8 cellular contexts compared by ENCODE assay signal in genomic region chr9:136728548-136729123, GRCh38. TPM values are rescaled to one million over a fixed set of nuclear protein-coding genes. Genes with fewer than 3 reads are reported as not detected.
DNase-seq lines count a peak whose midpoint lies in the region; ATAC-seq and TF ChIP-seq lines count a peak whose summit lies in the region.

No MANE protein-coding gene starts in this region.

- H3K27me3 ChIP-seq in endodermal cell (ENCODE audit: control insufficient read depth, insufficient read depth, low read length, poor library complexity, severe bottlenecking) = no peaks in the 10 kb centered on the region
- H3K27me3 ChIP-seq in mucosa of rectum (ENCODE audit: control insufficient read depth in 2 of 2, insufficient read depth in 2 of 2, low read length in 2 of 2) = no peaks in the 10 kb centered on the region
- peaks cover 0 to 1% of the 10 kb centered on the region in 2 donors for H3K27me3 ChIP-seq in aorta (ENCODE audit: control insufficient read depth in 1 of 2, insufficient read depth in 2 of 2, low read length in 1 of 2)

- ATAC-seq in HG02610 (IDR thresholded peaks at IDR 0.05; ENCODE audit: unreplicated experiment) (peak; percentile 12), aorta (ENCODE audit: low FRiP score) (peak; percentile 66)

- H3K4me1 ChIP-seq in endodermal cell (ENCODE audit: control insufficient read depth, insufficient read depth, low read length) (peaks cover 9% of the 10 kb centered on the region), mucosa of rectum (ENCODE audit: control insufficient read depth in 2 of 2, insufficient read depth in 2 of 2, low read length in 2 of 2) (peaks cover 28% of the 10 kb centered on the region in 2 donors), aorta (ENCODE audit: control insufficient read depth in 1 of 2, insufficient read depth in 2 of 2, low read length in 2 of 2) (no peaks in the 10 kb centered on the region)

- H3K27me3 Mint-ChIP-seq in T-helper 1 cell treated with Interleukin-12 subunit alpha and Interleukin-12 subunit beta and Interleukin-4 antibody, amounts not matched to agents 30 μg/mL and 1 μg/mL, for 36 hours (ENCODE audit: low read depth) = no peaks in the 10 kb centered on the region
- peaks cover 6% of the 10 kb centered on the region for H3K27me3 Mint-ChIP-seq in endodermal cell (ENCODE audit: insufficient read depth)

- H3K9me3 Mint-ChIP-seq in T-helper 1 cell treated with Interleukin-12 subunit alpha and Interleukin-12 subunit beta and Interleukin-4 antibody, amounts not matched to agents 30 μg/mL and 1 μg/mL, for 36 hours = no peaks in the 10 kb centered on the region
- H3K9me3 Mint-ChIP-seq in endodermal cell = no peaks in the 10 kb centered on the region

- no peak for TF ChIP-seq CTCF in endodermal cell (conservative IDR thresholded peaks at IDR 0.05)

- intact Hi-C loops in aorta (cut with DNase I) = no loop called here

- no peak overlapping the region for H3K27ac ChIP-seq in endodermal cell (ENCODE audit: low read depth, low read length)
- H3K27ac ChIP-seq in mucosa of rectum (ENCODE audit: low read depth in 2 of 2, low read length in 2 of 2) = no peak overlapping the region
- H3K27ac ChIP-seq in aorta (ENCODE audit: low read depth in 1 of 2, low read length in 2 of 2) = no peak overlapping the region

- no peaks in the 10 kb centered on the region for H3K9me3 ChIP-seq in endodermal cell (ENCODE audit: control insufficient read depth, low read length)
- no peaks in the 10 kb centered on the region for H3K9me3 ChIP-seq in mucosa of rectum (ENCODE audit: control insufficient read depth in 2 of 2, low read length in 2 of 2)
- no peaks in the 10 kb centered on the region for H3K9me3 ChIP-seq in aorta (ENCODE audit: control insufficient read depth, low read length)

- peak overlapping the region; percentile 34 for H3K4me3 Mint-ChIP-seq in T-helper 1 cell treated with Interleukin-12 subunit alpha and Interleukin-12 subunit beta and Interleukin-4 antibody, amounts not matched to agents 30 μg/mL and 1 μg/mL, for 36 hours
- peak overlapping the region; percentile 97 for H3K4me3 Mint-ChIP-seq in endodermal cell

- H3K27ac Mint-ChIP-seq in T-helper 1 cell treated with Interleukin-12 subunit alpha and Interleukin-12 subunit beta and Interleukin-4 antibody, amounts not matched to agents 30 μg/mL and 1 μg/mL, for 36 hours = no peak overlapping the region
- H3K27ac Mint-ChIP-seq in endodermal cell = no peak overlapping the region

- no peak for DNase-seq in T-helper 1 cell
- peak; percentile 52 for DNase-seq in RPMI7951 (ENCODE audit: low read depth)
- peak; percentile 83 for DNase-seq in endodermal cell
- peak in 1 of 2 donors; percentile 78 for DNase-seq in aorta
- no peak for DNase-seq in mucosa of gallbladder (ENCODE audit: low spot score)

- H3K4me1 Mint-ChIP-seq in T-helper 1 cell treated with Interleukin-12 subunit alpha and Interleukin-12 subunit beta and Interleukin-4 antibody, amounts not matched to agents 30 μg/mL and 1 μg/mL, for 36 hours (ENCODE audit: low read depth) = peaks cover 15% of the 10 kb centered on the region
- H3K4me1 Mint-ChIP-seq in endodermal cell = peaks cover 19% of the 10 kb centered on the region

- 10 to 11% methylated on average over 32 to 53 of the region's 53 CpGs for WGBS in endodermal cell (ENCODE audit: insufficient coverage in 1 of 2, insufficient read length in 1 of 2), 2 experiments
- 3 to 4% methylated on average over 45 to 53 of the region's 53 CpGs for WGBS in aorta, 2 donors

- peak overlapping the region; percentile 99 for H3K4me3 ChIP-seq in endodermal cell (ENCODE audit: low read length)
- peak overlapping the region; percentile 67 to 96 for H3K4me3 ChIP-seq in mucosa of rectum (ENCODE audit: low read length in 2 of 2)
- H3K4me3 ChIP-seq in aorta (ENCODE audit: low read length in 2 of 2) = peak overlapping the region; percentile 36 to 52

- peaks cover 23% of the 10 kb centered on the region for H3K36me3 Mint-ChIP-seq in T-helper 1 cell treated with Interleukin-12 subunit alpha and Interleukin-12 subunit beta and Interleukin-4 antibody, amounts not matched to agents 30 μg/mL and 1 μg/mL, for 36 hours (ENCODE audit: low read depth)
- H3K36me3 Mint-ChIP-seq in endodermal cell (ENCODE audit: low read depth) = peaks cover 36% of the 10 kb centered on the region

- peaks cover 29% of the 10 kb centered on the region for H3K36me3 ChIP-seq in endodermal cell (ENCODE audit: control insufficient read depth, insufficient read depth, low read length)
- H3K36me3 ChIP-seq in mucosa of rectum (ENCODE audit: control insufficient read depth in 2 of 2, insufficient read depth in 2 of 2, low read length in 2 of 2) = peaks cover 19 to 24% of the 10 kb centered on the region in 2 donors
- H3K36me3 ChIP-seq in aorta (ENCODE audit: control insufficient read depth in 1 of 2, insufficient read depth in 2 of 2, low read length in 1 of 2) = no peaks in the 10 kb centered on the region

- H3K9ac ChIP-seq in endodermal cell (ENCODE audit: extremely low read depth, low read length, poor library complexity, severe bottlenecking) (peak overlapping the region; percentile 59), mucosa of rectum (ENCODE audit: low read depth in 1 of 2, low read length in 2 of 2) (peak overlapping the region; percentile 60 to 67)

RNA-seq across cellular contexts. Expression of gene LCN10, which starts 14.1 kb away (rescaled TPM):
- total RNA-seq in RPMI7951 (2014; rRNA removed; shearing (Covaris generic)) = 0.10 TPM in 1 of 2 replicates, not detected in the other
- 1 to 10 TPM in 1 of 2 donors, under 1 TPM in 1; 0.91 to 1.1 TPM for total RNA-seq in endodermal cell
- polyA plus RNA-seq in endodermal cell (2013, experiment 1 of 2) = 0.07 TPM
- 0.17 TPM for polyA plus RNA-seq in endodermal cell (2013, experiment 2 of 2)
- 10 to 100 TPM; 11.4 to 13.4 TPM for total RNA-seq in aorta
- 1 to 10 TPM in 1 of 2 donors, under 1 TPM in 1; 0.25 to 2.1 TPM for polyA plus RNA-seq in aorta
- total RNA-seq in mucosa of gallbladder = 11.4 TPM

RNA-seq across cellular contexts. Expression of gene DIPK1B, which starts 16.3 kb away (rescaled TPM):
- total RNA-seq in RPMI7951 (2014; rRNA removed; shearing (Covaris generic)) = not detected in 2 replicates
- total RNA-seq in endodermal cell = 10 to 100 TPM; 35.1 to 45.4 TPM
- polyA plus RNA-seq in endodermal cell (2013, experiment 1 of 2) = 56.2 TPM
- polyA plus RNA-seq in endodermal cell (2013, experiment 2 of 2) = 53.5 TPM
- 10 to 100 TPM in 1 of 2 donors, 1 to 10 TPM in 1; 7.3 to 13.6 TPM for total RNA-seq in aorta
- polyA plus RNA-seq in aorta = 1 to 10 TPM; 1.1 to 4.8 TPM
- total RNA-seq in mucosa of gallbladder = 8.8 TPM

RNA-seq across cellular contexts. Expression of gene LCN6, which starts 19.7 kb away (rescaled TPM):
- not detected in 2 replicates for total RNA-seq in RPMI7951 (2014; rRNA removed; shearing (Covaris generic))
- not detected for total RNA-seq in endodermal cell
- not detected for polyA plus RNA-seq in endodermal cell (2013, experiment 1 of 2)
- not detected for polyA plus RNA-seq in endodermal cell (2013, experiment 2 of 2)
- 10 to 100 TPM; 17.4 to 24.2 TPM for total RNA-seq in aorta
- 1 to 10 TPM in 1 of 2 donors, not detected in 1; 2.5 TPM for polyA plus RNA-seq in aorta
- total RNA-seq in mucosa of gallbladder = 12.8 TPM

RNA-seq across cellular contexts. Expression of gene LCN8, which starts 29.4 kb away (rescaled TPM):
- total RNA-seq in RPMI7951 (2014; rRNA removed; shearing (Covaris generic)) = not detected in 2 replicates
- total RNA-seq in endodermal cell = not detected
- not detected for polyA plus RNA-seq in endodermal cell (2013, experiment 1 of 2)
- not detected for polyA plus RNA-seq in endodermal cell (2013, experiment 2 of 2)
- not detected for total RNA-seq in aorta
- polyA plus RNA-seq in aorta = under 1 TPM in 1 of 2 donors, not detected in 1; 0.10 TPM
- total RNA-seq in mucosa of gallbladder = not detected

RNA-seq across cellular contexts. Expression of gene LCN15, which starts 35.7 kb away (rescaled TPM):
- total RNA-seq in RPMI7951 (2014; rRNA removed; shearing (Covaris generic)) = not detected in 2 replicates
- total RNA-seq in endodermal cell (1 to 10 TPM in 1 of 2 donors, under 1 TPM in 1; 0.51 to 1.2 TPM), aorta (not detected), mucosa of gallbladder (not detected)
- 0.82 TPM for polyA plus RNA-seq in endodermal cell (2013, experiment 1 of 2)
- 0.95 TPM for polyA plus RNA-seq in endodermal cell (2013, experiment 2 of 2)
- polyA plus RNA-seq in aorta = under 1 TPM in 1 of 2 donors, not detected in 1; 0.88 TPM

Comparison
In these comparisons a context has a peak if more than half of its experiments do, and no peak if none do; other contexts are left out.
1. DNase-seq: peak in RPMI7951 (single experiment) and endodermal cell (single experiment); none in T-helper 1 cell (0 of 5) and mucosa of gallbladder (single experiment).
2. H3K4me3 ChIP-seq: peak in every context shown above with its lines; median percentile 99 in endodermal cell; 82 in mucosa of rectum; 44 in aorta.
3. RNA of gene LCN6, which starts 19.7 kb away (total RNA-seq): 17.4 to 24.2 TPM in aorta and 12.8 TPM in mucosa of gallbladder (single experiment); not detected in RPMI7951 and not detected in endodermal cell; every median in the first group is over 10 times any median in the second.